Comparison of ENCODE assay signal across 14 cellular contexts in the genomic region with DNA sequence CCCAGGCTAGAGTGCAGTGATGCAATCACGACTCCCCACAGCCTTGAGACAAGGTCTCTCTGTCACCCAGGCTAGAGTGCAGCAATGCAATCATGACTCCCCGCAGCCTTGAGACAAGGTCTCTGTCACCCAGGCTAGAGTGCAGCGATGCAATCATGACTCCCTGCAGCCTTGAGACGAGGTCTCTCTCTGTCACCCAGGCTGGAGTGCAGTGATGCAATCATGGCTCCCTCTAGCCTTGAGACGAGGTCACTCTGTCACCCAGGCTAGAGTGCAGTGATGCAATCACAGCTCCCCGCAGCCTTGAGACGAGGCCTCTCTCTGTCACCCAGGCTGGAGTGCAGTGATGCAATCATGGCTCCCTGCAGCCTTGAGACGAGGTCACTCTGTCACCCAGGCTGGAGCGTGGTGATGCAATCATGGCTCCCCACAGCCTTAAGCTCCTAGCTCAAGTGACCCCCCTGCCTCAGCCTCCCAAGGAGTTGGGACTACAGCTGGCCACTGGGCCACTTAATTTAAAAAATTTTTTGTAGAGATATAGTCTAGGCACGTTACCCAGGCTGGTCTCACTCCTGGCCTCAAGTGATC. TPM values are rescaled to one million over a fixed set of nuclear protein-coding genes. Genes with fewer than 3 reads are reported as not detected.
A peak's percentile ranks its signal among the peaks of the same experiment; 100 is the strongest.
DNase-seq lines count a peak whose midpoint lies in the region; ATAC-seq and TF ChIP-seq lines count a peak whose summit lies in the region.
"Had no signal": no experiment of that assay in that cellular context is flagged by ENCODE, and none has a peak within 500 bp of the region (broad histone marks: within the 10 kb centered on the region; RNA-seq: fewer than 3 reads in every experiment).

No MANE protein-coding gene starts in this region.

- H3K36me3 ChIP-seq in HEK293 (ENCODE audit: control insufficient read depth in 2 of 2, insufficient read depth in 1 of 2, low read length in 2 of 2) = peaks cover 29 to 96% of the 10 kb centered on the region in 2 experiments
- peaks cover 38 to 100% of the 10 kb centered on the region in 2 donors for H3K36me3 ChIP-seq in psoas muscle (ENCODE audit: insufficient read depth in 1 of 2, low read depth in 1 of 2)
- peaks cover 14% of the 10 kb centered on the region for H3K36me3 ChIP-seq in breast epithelium

- POLR2A ChIA-PET in HEK293 (lab: Yijun Ruan, JAX) = no interaction called here

- peak; percentile 71 for DNase-seq in NOMO-1 treated with DMSO at 0.1 percent for 48 hours (lab: John Stamatoyannopoulos, UW; ENCODE audit: unreplicated experiment)
- peak; percentile 8 for DNase-seq in epithelial cell of esophagus (ENCODE audit: low read depth)
- DNase-seq in psoas muscle = peak; percentile 45 to 76
- DNase-seq in NCI-H187 (lab: John Stamatoyannopoulos, UW) = no peak
- no peak for DNase-seq in breast epithelium (ENCODE audit: low spot score in 2 of 2)
- DNase-seq: activated T-cell treated with anti-CD3 and anti-CD28 coated beads, Interleukin-2, amount 50 U/mL, for 48 hours; DMS153; NCI-H774; T-helper 9 cell had no signal

- no peaks in the 10 kb centered on the region for H3K27me3 ChIP-seq in psoas muscle (ENCODE audit: insufficient read depth in 3 of 3, low read length in 2 of 3)
- no peaks in the 10 kb centered on the region for H3K27me3 ChIP-seq in breast epithelium
- H3K27me3 ChIP-seq: heart left ventricle had no signal

- H3K4me3 ChIP-seq in HEK293 (ENCODE audit: low read depth, low read length) (no peak overlapping the region), epithelial cell of esophagus (ENCODE audit: low read length) (no peak overlapping the region), psoas muscle (no peak overlapping the region), breast epithelium (no peak overlapping the region)
- H3K4me3 ChIP-seq: coronary artery, heart left ventricle had no signal

- WGBS in psoas muscle, 3 donors = 68 to 80% (median 71%) methylated on average over 10 of the region's 10 CpGs

- ATAC-seq in psoas muscle = peak; percentile 58 to 92 (median 87)
- ATAC-seq in SK-N-SH treated with all-trans-retinoic acid at 6 μM for 48 hours = no peak

- CTCF ChIA-PET in HEK293 (lab: Yijun Ruan, JAX) = interaction anchor here (3.1 kb wide), 1 partner anchor 17 kb away, joined by 16 read pairs; no protein-coding TSS in a partner anchor

- H3K4me1 ChIP-seq in HEK293 (ENCODE audit: control insufficient read depth, insufficient read depth, low read length) (no peaks in the 10 kb centered on the region), psoas muscle (no peaks in the 10 kb centered on the region), breast epithelium (no peaks in the 10 kb centered on the region)
- H3K4me1 ChIP-seq: heart left ventricle had no signal

- H3K9me3 ChIP-seq in HEK293 (ENCODE audit: control insufficient read depth, insufficient read depth, low read depth, low read length) = no peaks in the 10 kb centered on the region
- H3K9me3 ChIP-seq in psoas muscle = no peaks in the 10 kb centered on the region
- H3K9me3 ChIP-seq in breast epithelium = no peaks in the 10 kb centered on the region
- H3K9me3 ChIP-seq: heart left ventricle had no signal

- no peak for TF ChIP-seq CTCF in HEK293 (tag by site-specific recombination; IDR thresholded peaks at IDR 0.05)
- TF ChIP-seq CTCF in epithelial cell of esophagus (IDR thresholded peaks at IDR 0.05; ENCODE audit: insufficient read depth, low read depth, low read length, missing control alignments) = no peak
- no peak for TF ChIP-seq CTCF in psoas muscle (IDR thresholded peaks at IDR 0.05)
- TF ChIP-seq CTCF in breast epithelium (IDR thresholded peaks at IDR 0.05) = no peak

- no peak overlapping the region for H3K27ac ChIP-seq in HEK293 (ENCODE audit: extremely low read depth, low read depth, low read length)
- H3K27ac ChIP-seq in psoas muscle = no peak overlapping the region
- no peak overlapping the region for H3K27ac ChIP-seq in breast epithelium
- H3K27ac ChIP-seq: coronary artery, heart left ventricle, KMS-11 had no signal

- no peak for TF ChIP-seq POLR2A in breast epithelium (IDR thresholded peaks at IDR 0.05)

- intact Hi-C loops in psoas muscle (cut with DNase I) (no loop called here), breast epithelium (cut with DNase I; ENCODE audit: low total_unique reads) (no loop called here)

TF ChIP-seq in HEK293, 187 proteins besides CTCF, POLR2A, EP300 and RAD21 (continues in another document):
- TF ChIP-seq, protein P1, sequence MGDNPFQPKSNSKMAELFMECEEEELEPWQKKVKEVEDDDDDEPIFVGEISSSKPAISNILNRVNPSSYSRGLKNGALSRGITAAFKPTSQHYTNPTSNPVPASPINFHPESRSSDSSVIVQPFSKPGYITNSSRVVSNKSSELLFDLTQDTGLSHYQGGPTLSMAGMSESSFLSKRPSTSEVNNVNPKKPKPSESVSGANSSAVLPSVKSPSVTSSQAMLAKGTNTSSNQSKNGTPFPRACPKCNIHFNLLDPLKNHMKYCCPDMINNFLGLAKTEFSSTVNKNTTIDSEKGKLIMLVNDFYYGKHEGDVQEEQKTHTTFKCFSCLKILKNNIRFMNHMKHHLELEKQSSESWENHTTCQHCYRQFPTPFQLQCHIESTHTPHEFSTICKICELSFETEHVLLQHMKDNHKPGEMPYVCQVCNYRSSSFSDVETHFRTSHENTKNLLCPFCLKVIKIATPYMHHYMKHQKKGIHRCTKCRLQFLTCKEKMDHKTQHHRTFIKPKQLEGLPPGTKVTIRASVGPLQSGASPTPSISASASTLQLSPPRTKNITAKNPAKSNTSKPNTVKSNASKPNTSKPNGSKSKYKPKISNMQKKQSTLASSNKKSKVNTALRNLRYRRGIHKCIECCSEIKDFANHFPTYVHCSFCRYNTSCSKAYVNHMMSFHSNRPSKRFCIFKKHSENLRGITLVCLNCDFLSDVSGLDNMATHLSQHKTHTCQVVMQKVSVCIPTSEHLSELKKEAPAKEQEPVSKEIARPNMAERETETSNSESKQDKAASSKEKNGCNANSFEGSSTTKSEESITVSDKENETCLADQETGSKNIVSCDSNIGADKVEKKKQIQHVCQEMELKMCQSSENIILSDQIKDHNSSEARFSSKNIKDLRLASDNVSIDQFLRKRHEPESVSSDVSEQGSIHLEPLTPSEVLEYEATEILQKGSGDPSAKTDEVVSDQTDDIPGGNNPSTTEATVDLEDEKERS (tag by site-specific recombination; IDR thresholded peaks at IDR 0.05) = 0 out of 2 replicates have a peak, but pooled peaks have one; percentile 57
- TF ChIP-seq SP7 (tag by site-specific recombination; IDR thresholded peaks at IDR 0.05) = 0 out of 2 replicates have a peak, but pooled peaks have one; percentile 32
- TF ChIP-seq, protein P2, sequence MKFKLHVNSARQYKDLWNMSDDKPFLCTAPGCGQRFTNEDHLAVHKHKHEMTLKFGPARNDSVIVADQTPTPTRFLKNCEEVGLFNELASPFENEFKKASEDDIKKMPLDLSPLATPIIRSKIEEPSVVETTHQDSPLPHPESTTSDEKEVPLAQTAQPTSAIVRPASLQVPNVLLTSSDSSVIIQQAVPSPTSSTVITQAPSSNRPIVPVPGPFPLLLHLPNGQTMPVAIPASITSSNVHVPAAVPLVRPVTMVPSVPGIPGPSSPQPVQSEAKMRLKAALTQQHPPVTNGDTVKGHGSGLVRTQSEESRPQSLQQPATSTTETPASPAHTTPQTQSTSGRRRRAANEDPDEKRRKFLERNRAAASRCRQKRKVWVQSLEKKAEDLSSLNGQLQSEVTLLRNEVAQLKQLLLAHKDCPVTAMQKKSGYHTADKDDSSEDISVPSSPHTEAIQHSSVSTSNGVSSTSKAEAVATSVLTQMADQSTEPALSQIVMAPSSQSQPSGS (tag by site-specific recombination; IDR thresholded peaks at IDR 0.05; ENCODE audit: low read depth) = peak; percentile 94
- no peak for TF ChIP-seq SP2 (tag by site-specific recombination; IDR thresholded peaks at IDR 0.05)

TF ChIP-seq in SK-N-SH treated with all-trans-retinoic acid at 6 μM for 48 hours, 23 proteins besides CTCF, POLR2A, EP300 and RAD21:
- no peak for TF ChIP-seq ARNTL (CRISPR knock-in tag; IDR thresholded peaks at IDR 0.05; ENCODE audit: borderline replicate concordance, low read depth)
- no peak for TF ChIP-seq ZFP3 (CRISPR knock-in tag; IDR thresholded peaks at IDR 0.05)
- TF ChIP-seq CSDC2 (CRISPR knock-in tag; IDR thresholded peaks at IDR 0.05) = no peak
- no peak for TF ChIP-seq PPARA (CRISPR knock-in tag; IDR thresholded peaks at IDR 0.05; ENCODE audit: borderline replicate concordance)
- TF ChIP-seq ZFP30 (CRISPR knock-in tag; IDR thresholded peaks at IDR 0.05) = no peak
- TF ChIP-seq ZC3H10 (CRISPR knock-in tag; IDR thresholded peaks at IDR 0.05) = no peak
- TF ChIP-seq RARB (CRISPR knock-in tag; IDR thresholded peaks at IDR 0.05) = no peak
- TF ChIP-seq, protein P3, sequence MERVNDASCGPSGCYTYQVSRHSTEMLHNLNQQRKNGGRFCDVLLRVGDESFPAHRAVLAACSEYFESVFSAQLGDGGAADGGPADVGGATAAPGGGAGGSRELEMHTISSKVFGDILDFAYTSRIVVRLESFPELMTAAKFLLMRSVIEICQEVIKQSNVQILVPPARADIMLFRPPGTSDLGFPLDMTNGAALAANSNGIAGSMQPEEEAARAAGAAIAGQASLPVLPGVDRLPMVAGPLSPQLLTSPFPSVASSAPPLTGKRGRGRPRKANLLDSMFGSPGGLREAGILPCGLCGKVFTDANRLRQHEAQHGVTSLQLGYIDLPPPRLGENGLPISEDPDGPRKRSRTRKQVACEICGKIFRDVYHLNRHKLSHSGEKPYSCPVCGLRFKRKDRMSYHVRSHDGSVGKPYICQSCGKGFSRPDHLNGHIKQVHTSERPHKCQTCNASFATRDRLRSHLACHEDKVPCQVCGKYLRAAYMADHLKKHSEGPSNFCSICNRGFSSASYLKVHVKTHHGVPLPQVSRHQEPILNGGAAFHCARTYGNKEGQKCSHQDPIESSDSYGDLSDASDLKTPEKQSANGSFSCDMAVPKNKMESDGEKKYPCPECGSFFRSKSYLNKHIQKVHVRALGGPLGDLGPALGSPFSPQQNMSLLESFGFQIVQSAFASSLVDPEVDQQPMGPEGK (CRISPR knock-in tag; IDR thresholded peaks at IDR 0.05; ENCODE audit: borderline replicate concordance) = no peak
- no peak for TF ChIP-seq SNAI2 (CRISPR knock-in tag; IDR thresholded peaks at IDR 0.05)
- no peak for TF ChIP-seq ZNF565 (CRISPR knock-in tag; conservative IDR thresholded peaks at IDR 0.05; ENCODE audit: low read depth)
- no peak for TF ChIP-seq TCF4 (CRISPR knock-in tag; IDR thresholded peaks at IDR 0.05; ENCODE audit: borderline replicate concordance)
- TF ChIP-seq BACH2 (CRISPR knock-in tag; IDR thresholded peaks at IDR 0.05; ENCODE audit: borderline replicate concordance) = no peak
TF ChIP-seq in SK-N-SH treated with all-trans-retinoic acid at 6 μM for 48 hours: peak in this region for 0.

RNA-seq across cellular contexts. Expression of a gene that starts 26.1 kb away (rescaled TPM):
- total RNA-seq in psoas muscle (100 to 1,000 TPM in 1 of 4 donors, 10 to 100 TPM in 3; 36.2 to 101 (median 63.0) TPM), breast epithelium (100 to 1,000 TPM in 1 of 3 donors, 10 to 100 TPM in 2; 57.6 to 116 (median 80.3) TPM)
- polyA plus RNA-seq in psoas muscle = 100 to 1,000 TPM in 1 of 3 donors, 10 to 100 TPM in 2; 36.3 to 208 (median 95.8) TPM

Comparison
In these comparisons a context has a peak if more than half of its experiments do, and no peak if none do; other contexts are left out.
1. DNase-seq: peak in NOMO-1 treated with DMSO at 0.1 percent for 48 hours (single experiment), epithelial cell of esophagus (single experiment) and psoas muscle (2 of 2); none in NCI-H187 (0 of 2) and breast epithelium (0 of 2).